8 cellular contexts compared by ENCODE assay signal in the genomic region with DNA sequence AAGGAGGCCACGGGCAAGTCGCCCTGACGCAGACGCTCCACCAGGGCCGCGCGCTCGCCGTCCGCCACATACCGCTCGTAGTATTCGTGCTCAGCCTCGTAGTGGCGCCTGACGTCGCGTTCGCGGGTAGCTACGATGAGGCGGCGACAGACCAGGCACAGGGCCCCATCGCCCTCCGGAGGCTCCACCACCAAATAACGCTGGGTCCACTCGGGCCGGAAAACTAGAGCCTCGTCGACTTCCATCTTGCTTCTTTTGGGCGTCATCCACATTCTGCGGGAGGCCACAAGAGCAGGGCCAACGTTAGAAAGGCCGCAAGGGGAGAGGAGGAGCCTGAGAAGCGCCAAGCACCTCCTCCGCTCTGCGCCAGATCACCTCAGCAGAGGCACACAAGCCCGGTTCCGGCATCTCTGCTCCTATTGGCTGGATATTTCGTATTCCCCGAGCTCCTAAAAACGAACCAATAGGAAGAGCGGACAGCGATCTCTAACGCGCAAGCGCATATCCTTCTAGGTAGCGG. TPM values are rescaled to one million over a fixed set of nuclear protein-coding genes. Genes with fewer than 3 reads are reported as not detected.
DNase-seq lines count a peak whose midpoint lies in the region; ATAC-seq and TF ChIP-seq lines count a peak whose summit lies in the region.

Gene EPM2AIP1, minus strand, starts transcription at position 326 of the 520 bp plus-strand sequence. Its CDS starts 54 bp downstream, at position 272.

- H3K4me1 Mint-ChIP-seq in activated naive CD4-positive, alpha-beta T cell treated with anti-CD3 and anti-CD28 coated beads for 36 hours (ENCODE audit: low read depth): peaks cover 50% of the 10 kb centered on the region
- peaks cover 35% of the 10 kb centered on the region for H3K4me1 Mint-ChIP-seq in neural crest cell

- no peak for DNase-seq in activated naive CD4-positive, alpha-beta T cell treated with anti-CD3 and anti-CD28 coated beads for 36 hours
- DNase-seq in activated naive CD4-positive, alpha-beta T cell treated with Interleukin-2 at 50 U/mL for 16 hours: no peak
- DNase-seq in T follicular helper cell (ENCODE audit: low read depth) (peak; percentile 98), neural crest cell (ENCODE audit: low read depth, low spot score) (no peak), UCSD-AML1 (lab: John Stamatoyannopoulos, UW; ENCODE audit: unreplicated experiment) (no peak), NCI-H526 (lab: John Stamatoyannopoulos, UW) (no peak)

- intact Hi-C loops in activated naive CD4-positive, alpha-beta T cell treated with anti-CD3 and anti-CD28 coated beads for 36 hours (cut with micrococcal nuclease): loop anchor here (1.0 to 2.0 kb wide), 8 partner anchors 23 to 1172 kb away; partner anchors contain the start of genes ACAA1, OXSR1 and TRANK1

- H3K27ac ChIP-seq in esophagus (ENCODE audit: low read depth in 2 of 2, low read length in 1 of 2): peak within 1 kb of the TSS; percentile 96 to 100

- H3K4me1 ChIP-seq in esophagus (ENCODE audit: control insufficient read depth in 2 of 2, insufficient read depth in 2 of 2, low read length in 1 of 2): no peaks in the 10 kb centered on the region

- no peaks in the 10 kb centered on the region for H3K27me3 Mint-ChIP-seq in activated naive CD4-positive, alpha-beta T cell treated with anti-CD3 and anti-CD28 coated beads for 36 hours (ENCODE audit: low read depth)
- H3K27me3 Mint-ChIP-seq in neural crest cell (ENCODE audit: low read depth): no peaks in the 10 kb centered on the region

- no peaks in the 10 kb centered on the region for H3K36me3 ChIP-seq in esophagus (ENCODE audit: control insufficient read depth in 2 of 2, insufficient read depth in 2 of 2, low read length in 1 of 2)

- no peaks in the 10 kb centered on the region for H3K27me3 ChIP-seq in esophagus (ENCODE audit: control insufficient read depth in 1 of 2, insufficient read depth in 2 of 2, low read length in 2 of 2)

- WGBS in esophagus, 2 donors: 0 to 1% methylated on average over 48 of the region's 48 CpGs

- peak; percentile 84 for ATAC-seq in HG02943 (IDR thresholded peaks at IDR 0.05; ENCODE audit: low read depth, unreplicated experiment)

- no peak within 1 kb of the TSS for H3K27ac Mint-ChIP-seq in activated naive CD4-positive, alpha-beta T cell treated with anti-CD3 and anti-CD28 coated beads for 36 hours
- no peak within 1 kb of the TSS for H3K27ac Mint-ChIP-seq in neural crest cell (ENCODE audit: unreplicated experiment)

- H3K9me3 Mint-ChIP-seq in activated naive CD4-positive, alpha-beta T cell treated with anti-CD3 and anti-CD28 coated beads for 36 hours: no peaks in the 10 kb centered on the region
- no peaks in the 10 kb centered on the region for H3K9me3 Mint-ChIP-seq in neural crest cell

- peak within 1 kb of the TSS; percentile 70 to 89 for H3K4me3 ChIP-seq in esophagus (ENCODE audit: low read depth in 1 of 2, low read length in 2 of 2)

- peaks cover 43% of the 10 kb centered on the region for H3K36me3 Mint-ChIP-seq in activated naive CD4-positive, alpha-beta T cell treated with anti-CD3 and anti-CD28 coated beads for 36 hours (ENCODE audit: low read depth)
- H3K36me3 Mint-ChIP-seq in neural crest cell (ENCODE audit: low read depth): peaks cover 15% of the 10 kb centered on the region

- H3K9me3 ChIP-seq in esophagus (ENCODE audit: control insufficient read depth in 2 of 2, insufficient read depth in 1 of 2, low read depth in 1 of 2, low read length in 1 of 2): no peaks in the 10 kb centered on the region

- CTCF ChIA-PET in activated naive CD4-positive, alpha-beta T cell treated with anti-CD3 and anti-CD28 coated beads for 36 hours (lab: Charles Lee): interaction anchor here (1.0 to 1.6 kb wide), 5 partner anchors 12 to 219 kb away, joined by 3 to 7 read pairs (median 5); no protein-coding TSS in a partner anchor

- H3K4me3 Mint-ChIP-seq in activated naive CD4-positive, alpha-beta T cell treated with anti-CD3 and anti-CD28 coated beads for 36 hours: no peak within 1 kb of the TSS
- H3K4me3 Mint-ChIP-seq in neural crest cell: no peak within 1 kb of the TSS

- peak; percentile 58 for TF ChIP-seq CTCF in neural crest cell (conservative IDR thresholded peaks at IDR 0.05)

RNA-seq across cellular contexts. Expression of gene EPM2AIP1, which starts in this region (rescaled TPM):
- total RNA-seq in activated naive CD4-positive, alpha-beta T cell treated with anti-CD3 and anti-CD28 coated beads for 36 hours: 10 to 100 TPM; 10.8 to 13.1 TPM
- 1 to 10 TPM; 3.8 TPM for polyA plus RNA-seq in esophagus
- total RNA-seq in neural crest cell: 27.9 and 30.1 TPM in 2 replicates
